In genomic region chr15:96629501-96629900, GRCh38 we compare ENCODE assay signal across 23 cellular contexts.
A peak's percentile ranks its signal among the peaks of the same experiment; 100 is the strongest.
DNase-seq lines count a peak whose midpoint lies in the region; ATAC-seq and TF ChIP-seq lines count a peak whose summit lies in the region.
"Had no signal": no experiment of that assay in that cellular context is flagged by ENCODE, and none has a peak within 500 bp of the region (broad histone marks: within the 10 kb centered on the region; RNA-seq: fewer than 3 reads in every experiment).

No MANE protein-coding gene starts in this region.

- no peak overlapping the region for H2AFZ ChIP-seq in GM23338

- DNase-seq in Right ventricle myocardium superior (peak; percentile 68), cardiac septum (ENCODE audit: low spot score) (no peak), heart left ventricle (peak in 4 of 5 donors; percentile 20 to 51 (median 35)), mucosa of gallbladder (ENCODE audit: low spot score) (peak; percentile 12), glutamatergic neuron (no peak), GM23338 (ENCODE audit: low spot score) (no peak), NCI-H1092 (lab: John Stamatoyannopoulos, UW) (no peak)
- DNase-seq: activated effector memory CD4-positive, alpha-beta T cell treated with anti-CD3 and anti-CD28 coated beads, Interleukin-2, amount 50 U/mL, for 16 hours; Calu3; dorsolateral prefrontal cortex; foreskin fibroblast; H9; Kasumi-1; NCI-H1105 treated with DMSO at 0.1 percent for 48 hours; NCI-H526 treated with DMSO at 0.1 percent for 48 hours; stimulated activated CD4-positive, alpha-beta T cell treated with anti-CD3 and anti-CD28 coated beads, Interleukin-12 subunit alpha, Interleukin-12 subunit beta, amount 100 ng/mL, for 4 hours; T-helper 17 cell; WERI-Rb-1 had no signal

- H3K9me3 ChIP-seq in heart left ventricle: no peaks in the 10 kb centered on the region
- H3K9me3 ChIP-seq: A549; BLaER1 treated with 17β-estradiol and CSF1 and Interleukin-3, amounts not matched to agents 10 nM and 100 nM; left lung; SJSA1 had no signal

- H3K27ac Mint-ChIP-seq in glutamatergic neuron (ENCODE audit: unreplicated experiment): no peak overlapping the region
- no peak overlapping the region for H3K27ac Mint-ChIP-seq in GM23338
- H3K27ac Mint-ChIP-seq in activated T-helper 17 cell treated with anti-CD3 and anti-CD28 coated beads, Interleukin-2, amount 50 U/mL, for 72 hours: no peak overlapping the region
- H3K27ac Mint-ChIP-seq: H9, T-helper 17 cell had no signal

- no peaks in the 10 kb centered on the region for H3K36me3 Mint-ChIP-seq in glutamatergic neuron (ENCODE audit: unreplicated experiment)
- H3K36me3 Mint-ChIP-seq in GM23338 (ENCODE audit: low read depth): no peaks in the 10 kb centered on the region
- H3K36me3 Mint-ChIP-seq in activated T-helper 17 cell treated with anti-CD3 and anti-CD28 coated beads, Interleukin-2, amount 50 U/mL, for 72 hours (ENCODE audit: low read depth): no peaks in the 10 kb centered on the region

- H3K4me3 Mint-ChIP-seq in glutamatergic neuron (ENCODE audit: unreplicated experiment) (no peak overlapping the region), GM23338 (no peak overlapping the region)
- no peak overlapping the region for H3K4me3 Mint-ChIP-seq in activated T-helper 17 cell treated with anti-CD3 and anti-CD28 coated beads, Interleukin-2, amount 50 U/mL, for 72 hours
- H3K4me3 Mint-ChIP-seq: H9, T-helper 17 cell had no signal

- H3K9me3 Mint-ChIP-seq in glutamatergic neuron (ENCODE audit: unreplicated experiment): no peaks in the 10 kb centered on the region
- H3K9me3 Mint-ChIP-seq in GM23338: no peaks in the 10 kb centered on the region
- H3K9me3 Mint-ChIP-seq in activated T-helper 17 cell treated with anti-CD3 and anti-CD28 coated beads, Interleukin-2, amount 50 U/mL, for 72 hours: no peaks in the 10 kb centered on the region
- H3K9me3 Mint-ChIP-seq: H9 had no signal

- H3K9me2 ChIP-seq in GM23338 (ENCODE audit: insufficient read depth): no peaks in the 10 kb centered on the region

- H3K27ac ChIP-seq in heart left ventricle: no peak overlapping the region
- no peak overlapping the region for H3K27ac ChIP-seq in GM23338 (ENCODE audit: low read depth)
- H3K27ac ChIP-seq: A549; BLaER1 treated with 17β-estradiol and CSF1 and Interleukin-3, amounts not matched to agents 10 nM and 100 nM; dorsolateral prefrontal cortex; left lung; SJSA1; WERI-Rb-1 had no signal

- H3K4me3 ChIP-seq in heart left ventricle (no peak overlapping the region), GM23338 (no peak overlapping the region)
- H3K4me3 ChIP-seq: A549; BLaER1 treated with 17β-estradiol and CSF1 and Interleukin-3, amounts not matched to agents 10 nM and 100 nM; dorsolateral prefrontal cortex; left lung; SJSA1 had no signal

- ATAC-seq in Right ventricle myocardium superior (ENCODE audit: poor library complexity) (peak; percentile 95), heart left ventricle (peak; percentile 71 to 92 (median 86)), GM23338 (no peak)
- ATAC-seq in activated T-helper 17 cell treated with anti-CD3 and anti-CD28 coated beads, Interleukin-2, amount 50 U/mL, for 72 hours (replicated peaks): no peak
- ATAC-seq: A549, left lung, T-helper 17 cell had no signal

- H3K4me2 ChIP-seq in GM23338: no peak overlapping the region
- H3K4me2 ChIP-seq: A549; BLaER1 treated with 17β-estradiol and CSF1 and Interleukin-3, amounts not matched to agents 10 nM and 100 nM had no signal

- no peak for TF ChIP-seq POLR2A in heart left ventricle (IDR thresholded peaks at IDR 0.05)

- H3K36me3 ChIP-seq in heart left ventricle (no peaks in the 10 kb centered on the region), GM23338 (ENCODE audit: insufficient read depth) (no peaks in the 10 kb centered on the region)
- H3K36me3 ChIP-seq: BLaER1 treated with 17β-estradiol and CSF1 and Interleukin-3, amounts not matched to agents 10 nM and 100 nM; left lung; SJSA1; WERI-Rb-1 had no signal

- H3F3A ChIP-seq in GM23338 (replicated peaks; ENCODE audit: low read depth): no peaks in the 10 kb centered on the region

- intact Hi-C loops in Right ventricle myocardium superior (cut with DNase I): no loop called here
- intact Hi-C loops in cardiac septum (cut with DNase I): no loop called here
- intact Hi-C loops in heart left ventricle (cut with DNase I): no loop called here

- H3K4me1 ChIP-seq in heart left ventricle (peaks cover 0 to 36% (median 14%) of the 10 kb centered on the region in 12 donors), GM23338 (ENCODE audit: insufficient read depth) (no peaks in the 10 kb centered on the region)
- H3K4me1 ChIP-seq: A549; BLaER1 treated with 17β-estradiol and CSF1 and Interleukin-3, amounts not matched to agents 10 nM and 100 nM; left lung; SJSA1 had no signal

- no peaks in the 10 kb centered on the region for H3K79me2 ChIP-seq in GM23338 (replicated peaks; ENCODE audit: insufficient read depth)

- H4K20me1 ChIP-seq in GM23338 (replicated peaks; ENCODE audit: insufficient read depth): no peaks in the 10 kb centered on the region
- H4K20me1 ChIP-seq: BLaER1 treated with 17β-estradiol and CSF1 and Interleukin-3, amounts not matched to agents 10 nM and 100 nM had no signal

- no peaks in the 10 kb centered on the region for H3K27me3 Mint-ChIP-seq in glutamatergic neuron (ENCODE audit: unreplicated experiment)
- H3K27me3 Mint-ChIP-seq in GM23338 (ENCODE audit: insufficient read depth, low read depth, poor library complexity): no peaks in the 10 kb centered on the region
- no peaks in the 10 kb centered on the region for H3K27me3 Mint-ChIP-seq in activated T-helper 17 cell treated with anti-CD3 and anti-CD28 coated beads, Interleukin-2, amount 50 U/mL, for 72 hours
- H3K27me3 Mint-ChIP-seq: T-helper 17 cell had no signal

- 17 to 25% (median 20%) methylated on average over 4 of the region's 4 CpGs for WGBS in heart left ventricle, 4 donors

- H3K27me3 ChIP-seq in heart left ventricle (no peaks in the 10 kb centered on the region), GM23338 (ENCODE audit: insufficient read depth) (no peaks in the 10 kb centered on the region)
- H3K27me3 ChIP-seq: BLaER1 treated with 17β-estradiol and CSF1 and Interleukin-3, amounts not matched to agents 10 nM and 100 nM; left lung; SJSA1 had no signal

- H3K4me1 Mint-ChIP-seq in glutamatergic neuron (ENCODE audit: low read depth, unreplicated experiment): peaks cover 3% of the 10 kb centered on the region
- no peaks in the 10 kb centered on the region for H3K4me1 Mint-ChIP-seq in GM23338
- H3K4me1 Mint-ChIP-seq in activated T-helper 17 cell treated with anti-CD3 and anti-CD28 coated beads, Interleukin-2, amount 50 U/mL, for 72 hours: no peaks in the 10 kb centered on the region
- H3K4me1 Mint-ChIP-seq: H9, T-helper 17 cell had no signal

- TF ChIP-seq CTCF in heart left ventricle (IDR thresholded peaks at IDR 0.05) (no peak), glutamatergic neuron (IDR thresholded peaks at IDR 0.05; ENCODE audit: partially characterized antibody, unreplicated experiment) (no peak), GM23338 (conservative IDR thresholded peaks at IDR 0.05; ENCODE audit: low read depth in 2 of 2) (no peak)

TF ChIP-seq in GM23338, 12 proteins besides CTCF, POLR2A, EP300 and RAD21:
- no peak for TF ChIP-seq EZH2 (IDR thresholded peaks at IDR 0.05; ENCODE audit: low read depth, unreplicated experiment)
- TF ChIP-seq ZNF114 (CRISPR knock-in tag; IDR thresholded peaks at IDR 0.05): no peak
- no peak for TF ChIP-seq JUNB (IDR thresholded peaks at IDR 0.05; ENCODE audit: unreplicated experiment)
- no peak for TF ChIP-seq EZH2phosphoT487 (IDR thresholded peaks at IDR 0.05; ENCODE audit: unreplicated experiment)
- TF ChIP-seq NANOG (IDR thresholded peaks at IDR 0.05; ENCODE audit: borderline replicate concordance): no peak
- no peak for TF ChIP-seq CREB1 (CRISPR knock-in tag; IDR thresholded peaks at IDR 0.05; ENCODE audit: low read depth)

Comparison
In these comparisons a context has a peak if more than half of its experiments do, and no peak if none do; other contexts are left out.
1. DNase-seq: peak in Right ventricle myocardium superior (single experiment), heart left ventricle (4 of 5) and mucosa of gallbladder (single experiment); none in cardiac septum (single experiment), glutamatergic neuron (single experiment), GM23338 (single experiment) and NCI-H1092 (single experiment).
2. ATAC-seq: peak in Right ventricle myocardium superior (single experiment) and heart left ventricle (4 of 4); none in GM23338 (single experiment) and activated T-helper 17 cell treated with anti-CD3 and anti-CD28 coated beads, Interleukin-2, amount 50 U/mL, for 72 hours (single experiment).